In the genomic region with DNA sequence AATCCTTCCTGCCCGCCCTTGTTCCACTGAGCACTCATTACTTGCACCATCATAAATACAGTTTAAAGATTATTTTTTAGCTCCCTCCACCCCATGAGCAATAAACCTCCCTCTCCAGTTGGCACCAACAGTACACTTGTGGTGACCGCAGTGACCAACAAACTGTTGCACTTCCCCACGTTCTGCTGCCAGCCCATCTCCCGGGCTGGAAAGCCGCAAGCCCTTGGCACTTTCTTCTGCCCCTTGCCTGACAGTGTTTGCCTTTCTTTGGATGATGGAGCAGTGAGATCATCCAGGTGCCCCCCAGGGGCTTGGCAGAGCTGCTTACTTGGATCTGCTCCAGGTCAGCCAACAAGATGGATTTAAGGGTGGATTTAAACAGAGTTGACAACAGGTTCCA, we compare ENCODE assay signal across 20 cellular contexts. TPM values are rescaled to one million over a fixed set of nuclear protein-coding genes. Genes with fewer than 3 reads are reported as not detected.
A peak's percentile ranks its signal among the peaks of the same experiment; 100 is the strongest.
DNase-seq lines count a peak whose midpoint lies in the region; ATAC-seq and TF ChIP-seq lines count a peak whose summit lies in the region.
"Had no signal": no experiment of that assay in that cellular context is flagged by ENCODE, and none has a peak within 500 bp of the region (broad histone marks: within the 10 kb centered on the region; RNA-seq: fewer than 3 reads in every experiment).

No MANE protein-coding gene starts in this region.

- no peak for TF ChIP-seq POLR2A in body of pancreas (IDR thresholded peaks at IDR 0.05)

- POLR2A ChIA-PET in HEK293 (lab: Yijun Ruan, JAX) = no interaction called here

- H3K4me1 ChIP-seq in HEK293 (ENCODE audit: control insufficient read depth, insufficient read depth, low read length) = no peaks in the 10 kb centered on the region
- peaks cover 9% of the 10 kb centered on the region for H3K4me1 ChIP-seq in body of pancreas
- no peaks in the 10 kb centered on the region for H3K4me1 ChIP-seq in rectal smooth muscle tissue (ENCODE audit: control insufficient read depth, insufficient read depth, low read length)
- H3K4me1 ChIP-seq: BLaER1 treated with 17β-estradiol and CSF1 and Interleukin-3, amounts not matched to agents 10 nM and 100 nM; Peyer's patch had no signal

- H3K27me3 ChIP-seq in body of pancreas = no peaks in the 10 kb centered on the region
- no peaks in the 10 kb centered on the region for H3K27me3 ChIP-seq in rectal smooth muscle tissue (ENCODE audit: control insufficient read depth, insufficient read depth, low read length)
- H3K27me3 ChIP-seq: BLaER1 treated with 17β-estradiol and CSF1 and Interleukin-3, amounts not matched to agents 10 nM and 100 nM; Peyer's patch had no signal

- H3K27me3 Mint-ChIP-seq in immature natural killer cell (ENCODE audit: low read depth in 3 of 3) = peaks cover 0 to 12% (median 9%) of the 10 kb centered on the region in 3 donors
- H3K27me3 Mint-ChIP-seq: brain had no signal

- no peak overlapping the region for H3K27ac ChIP-seq in HEK293 (ENCODE audit: extremely low read depth, low read depth, low read length)
- peak overlapping the region in 2 of 4 donors; percentile 36 to 37 for H3K27ac ChIP-seq in body of pancreas
- peak overlapping the region; percentile 15 for H3K27ac ChIP-seq in rectal smooth muscle tissue (ENCODE audit: low read depth, low read length)
- H3K27ac ChIP-seq: BLaER1 treated with 17β-estradiol and CSF1 and Interleukin-3, amounts not matched to agents 10 nM and 100 nM; Peyer's patch had no signal

- H3K36me3 ChIP-seq in HEK293 (ENCODE audit: control insufficient read depth in 2 of 2, insufficient read depth in 1 of 2, low read length in 2 of 2) (no peaks in the 10 kb centered on the region), body of pancreas (replicated peaks in 1 of 2; ENCODE audit: insufficient read depth in 1 of 2, low read depth in 2 of 2) (no peaks in the 10 kb centered on the region), rectal smooth muscle tissue (ENCODE audit: control insufficient read depth, insufficient read depth, low read length) (no peaks in the 10 kb centered on the region)
- H3K36me3 ChIP-seq: BLaER1 treated with 17β-estradiol and CSF1 and Interleukin-3, amounts not matched to agents 10 nM and 100 nM; Peyer's patch had no signal

- H3K4me3 ChIP-seq in HEK293 (ENCODE audit: low read depth, low read length) (no peak overlapping the region), body of pancreas (no peak overlapping the region), rectal smooth muscle tissue (ENCODE audit: low read length) (no peak overlapping the region)
- H3K4me3 ChIP-seq: BLaER1 treated with 17β-estradiol and CSF1 and Interleukin-3, amounts not matched to agents 10 nM and 100 nM; Peyer's patch had no signal

- H3K9ac ChIP-seq in rectal smooth muscle tissue (ENCODE audit: low read length) = no peak overlapping the region
- H3K9ac ChIP-seq: BLaER1 treated with 17β-estradiol and CSF1 and Interleukin-3, amounts not matched to agents 10 nM and 100 nM had no signal

- no peaks in the 10 kb centered on the region for H3K4me1 Mint-ChIP-seq in immature natural killer cell
- H3K4me1 Mint-ChIP-seq: naive B cell; stimulated activated memory B cell treated with anti-CD40 and anti-IgM and Interleukin-4, amounts not matched to agents 10 μg/mL and 1 μg/mL and 100 μg/mL, for 72 hours had no signal

- ATAC-seq in body of pancreas (peak; percentile 79), HG03097 (IDR thresholded peaks at IDR 0.05; ENCODE audit: low FRiP score, unreplicated experiment) (no peak)
- ATAC-seq: activated CD8-positive, alpha-beta T cell treated with anti-CD3 and anti-CD28 coated beads for 36 hours; stimulated activated memory B cell treated with anti-CD40 and anti-IgM and Interleukin-4, amounts not matched to agents 10 μg/mL and 1 μg/mL and 100 μg/mL, for 72 hours had no signal

- H3K27ac Mint-ChIP-seq in immature natural killer cell = no peak overlapping the region
- H3K27ac Mint-ChIP-seq: activated CD8-positive, alpha-beta T cell treated with anti-CD3 and anti-CD28 coated beads for 36 hours; brain; naive B cell; stimulated activated memory B cell treated with anti-CD40 and anti-IgM and Interleukin-4, amounts not matched to agents 10 μg/mL and 1 μg/mL and 100 μg/mL, for 72 hours; T-helper 2 cell treated with Interferon-gamma antibody and Interleukin-4, amounts not matched to agents 5 μg/mL and 100 μg/mL, for 36 hours had no signal

- intact Hi-C loops in body of pancreas (cut with DNase I) = no loop called here

- DNase-seq in NCI-H2196 treated with DMSO at 0.1 percent for 48 hours (lab: John Stamatoyannopoulos, UW; ENCODE audit: unreplicated experiment) (peak; percentile 7), body of pancreas (peak; percentile 48 to 71 (median 57)), immature natural killer cell (no peak)
- no peak for DNase-seq in activated CD4-positive, alpha-beta T cell treated with anti-CD3 and anti-CD28 coated beads for 4 hours
- DNase-seq: activated CD8-positive, alpha-beta T cell treated with anti-CD3 and anti-CD28 coated beads for 36 hours; activated gamma-delta T cell treated with Interleukin-2 at 50 U/mL for 16 hours; effector memory CD4-positive, alpha-beta T cell; GDM1; Kasumi-1; naive B cell; Peyer's patch; stimulated activated CD4-positive, alpha-beta T cell treated with anti-CD3 and anti-CD28 coated beads, Interleukin-4, amount 100 ng/mL, for 4 hours had no signal

- no peaks in the 10 kb centered on the region for H3K9me3 Mint-ChIP-seq in immature natural killer cell
- H3K9me3 Mint-ChIP-seq: activated CD8-positive, alpha-beta T cell treated with anti-CD3 and anti-CD28 coated beads for 36 hours; naive B cell; stimulated activated memory B cell treated with anti-CD40 and anti-IgM and Interleukin-4, amounts not matched to agents 10 μg/mL and 1 μg/mL and 100 μg/mL, for 72 hours; T-helper 2 cell treated with Interferon-gamma antibody and Interleukin-4, amounts not matched to agents 5 μg/mL and 100 μg/mL, for 36 hours had no signal

- CTCF ChIA-PET in HEK293 (lab: Yijun Ruan, JAX) = no interaction called here

- WGBS in body of pancreas, 2 donors = 32 to 67% methylated on average over 5 of the region's 5 CpGs

- TF ChIP-seq CTCF in HEK293 (tag by site-specific recombination; IDR thresholded peaks at IDR 0.05) (no peak), body of pancreas (IDR thresholded peaks at IDR 0.05) (no peak)

- H3K4me3 Mint-ChIP-seq in immature natural killer cell = no peak overlapping the region
- H3K4me3 Mint-ChIP-seq: activated CD8-positive, alpha-beta T cell treated with anti-CD3 and anti-CD28 coated beads for 36 hours; brain; naive B cell; stimulated activated memory B cell treated with anti-CD40 and anti-IgM and Interleukin-4, amounts not matched to agents 10 μg/mL and 1 μg/mL and 100 μg/mL, for 72 hours; T-helper 2 cell treated with Interferon-gamma antibody and Interleukin-4, amounts not matched to agents 5 μg/mL and 100 μg/mL, for 36 hours had no signal

- H3K9me3 ChIP-seq in HEK293 (ENCODE audit: control insufficient read depth, insufficient read depth, low read depth, low read length) (no peaks in the 10 kb centered on the region), body of pancreas (no peaks in the 10 kb centered on the region)
- H3K9me3 ChIP-seq: BLaER1 treated with 17β-estradiol and CSF1 and Interleukin-3, amounts not matched to agents 10 nM and 100 nM; Peyer's patch had no signal

- H3K36me3 Mint-ChIP-seq in immature natural killer cell = no peaks in the 10 kb centered on the region
- H3K36me3 Mint-ChIP-seq: brain; naive B cell; stimulated activated memory B cell treated with anti-CD40 and anti-IgM and Interleukin-4, amounts not matched to agents 10 μg/mL and 1 μg/mL and 100 μg/mL, for 72 hours had no signal

TF ChIP-seq in HEK293, 187 proteins besides CTCF, POLR2A, EP300 and RAD21 (continues in another document):
- no peak for TF ChIP-seq ZNF16 (tag by site-specific recombination; IDR thresholded peaks at IDR 0.05; ENCODE audit: low read depth)
- TF ChIP-seq, protein P1, sequence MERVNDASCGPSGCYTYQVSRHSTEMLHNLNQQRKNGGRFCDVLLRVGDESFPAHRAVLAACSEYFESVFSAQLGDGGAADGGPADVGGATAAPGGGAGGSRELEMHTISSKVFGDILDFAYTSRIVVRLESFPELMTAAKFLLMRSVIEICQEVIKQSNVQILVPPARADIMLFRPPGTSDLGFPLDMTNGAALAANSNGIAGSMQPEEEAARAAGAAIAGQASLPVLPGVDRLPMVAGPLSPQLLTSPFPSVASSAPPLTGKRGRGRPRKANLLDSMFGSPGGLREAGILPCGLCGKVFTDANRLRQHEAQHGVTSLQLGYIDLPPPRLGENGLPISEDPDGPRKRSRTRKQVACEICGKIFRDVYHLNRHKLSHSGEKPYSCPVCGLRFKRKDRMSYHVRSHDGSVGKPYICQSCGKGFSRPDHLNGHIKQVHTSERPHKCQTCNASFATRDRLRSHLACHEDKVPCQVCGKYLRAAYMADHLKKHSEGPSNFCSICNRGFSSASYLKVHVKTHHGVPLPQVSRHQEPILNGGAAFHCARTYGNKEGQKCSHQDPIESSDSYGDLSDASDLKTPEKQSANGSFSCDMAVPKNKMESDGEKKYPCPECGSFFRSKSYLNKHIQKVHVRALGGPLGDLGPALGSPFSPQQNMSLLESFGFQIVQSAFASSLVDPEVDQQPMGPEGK (tag by site-specific recombination; IDR thresholded peaks at IDR 0.05) = peak; percentile 35; the same call in 1 of the 2 replicates
- TF ChIP-seq ZNF558 (tag by site-specific recombination; IDR thresholded peaks at IDR 0.05) = no peak
- TF ChIP-seq, protein P2, sequence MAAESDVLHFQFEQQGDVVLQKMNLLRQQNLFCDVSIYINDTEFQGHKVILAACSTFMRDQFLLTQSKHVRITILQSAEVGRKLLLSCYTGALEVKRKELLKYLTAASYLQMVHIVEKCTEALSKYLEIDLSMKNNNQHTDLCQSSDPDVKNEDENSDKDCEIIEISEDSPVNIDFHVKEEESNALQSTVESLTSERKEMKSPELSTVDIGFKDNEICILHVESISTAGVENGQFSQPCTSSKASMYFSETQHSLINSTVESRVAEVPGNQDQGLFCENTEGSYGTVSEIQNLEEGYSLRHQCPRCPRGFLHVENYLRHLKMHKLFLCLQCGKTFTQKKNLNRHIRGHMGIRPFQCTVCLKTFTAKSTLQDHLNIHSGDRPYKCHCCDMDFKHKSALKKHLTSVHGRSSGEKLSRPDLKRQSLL (tag by site-specific recombination; IDR thresholded peaks at IDR 0.05) = peak; percentile 72; the same call in 1 of the 2 replicates
- TF ChIP-seq ZNF324 (tag by site-specific recombination; IDR thresholded peaks at IDR 0.05) = no peak

RNA-seq across cellular contexts. Expression of a gene that starts 21.6 kb away (rescaled TPM):
- 1 to 10 TPM in 1 of 2 donors, under 1 TPM in 1; 0.52 to 3.3 TPM for total RNA-seq in body of pancreas
- not detected for polyA plus RNA-seq in immature natural killer cell
- total RNA-seq: activated CD8-positive, alpha-beta T cell treated with anti-CD3 and anti-CD28 coated beads for 36 hours; glomerular endothelial cell had no signal

Comparison
In these comparisons a context has a peak if more than half of its experiments do, and no peak if none do; other contexts are left out.
1. DNase-seq: peak in NCI-H2196 treated with DMSO at 0.1 percent for 48 hours (single experiment) and body of pancreas (4 of 4); none in activated CD4-positive, alpha-beta T cell treated with anti-CD3 and anti-CD28 coated beads for 4 hours (0 of 2) and immature natural killer cell (0 of 3).